In genomic region chr14:105482486-105483110, GRCh38 we compare ENCODE assay signal across 8 cellular contexts. TPM values are rescaled to one million over a fixed set of nuclear protein-coding genes. Genes with fewer than 3 reads are reported as not detected.
DNase-seq lines count a peak whose midpoint lies in the region; ATAC-seq and TF ChIP-seq lines count a peak whose summit lies in the region.

No MANE protein-coding gene starts in this region.

- no peaks in the 10 kb centered on the region for H3K36me3 Mint-ChIP-seq in activated T-cell treated with anti-CD3 and anti-CD28 coated beads, Interleukin-2, amount 50 U/mL, for 4 hours (ENCODE audit: insufficient read depth)
- H3K36me3 Mint-ChIP-seq in brain: no peaks in the 10 kb centered on the region

- WGBS in mesodermal cell (ENCODE audit: insufficient coverage in 2 of 2), 2 experiments: 90 to 95% methylated on average over 15 to 18 of the region's 18 CpGs

- no peak for TF ChIP-seq CTCF in brain (conservative IDR thresholded peaks at IDR 0.05)
- no peak for TF ChIP-seq CTCF in tibial artery (IDR thresholded peaks at IDR 0.05)

- peaks cover 53% of the 10 kb centered on the region for H3K4me1 ChIP-seq in mesodermal cell (ENCODE audit: control insufficient read depth, insufficient read depth, low read length, poor library complexity, severe bottlenecking)
- peaks cover 29 to 96% (median 89%) of the 10 kb centered on the region in 4 donors for H3K4me1 ChIP-seq in tibial artery

- no peak for DNase-seq in activated T-cell treated with anti-CD3 and anti-CD28 coated beads, Interleukin-2, amount 50 U/mL, for 4 hours
- DNase-seq in activated T-cell treated with anti-CD3 and anti-CD28 coated beads for 4 hours: no peak
- no peak for DNase-seq in tibial artery
- DNase-seq in glomerular visceral epithelial cell (ENCODE audit: extremely low spot score): no peak
- DNase-seq in NCI-H1436 treated with DMSO at 0.1 percent for 48 hours (lab: John Stamatoyannopoulos, UW): no peak

- H3K4me3 Mint-ChIP-seq in activated T-cell treated with anti-CD3 and anti-CD28 coated beads, Interleukin-2, amount 50 U/mL, for 4 hours: peak overlapping the region; percentile 75
- H3K4me3 Mint-ChIP-seq in brain: peak overlapping the region; percentile 69 to 77 (median 73)

- H3K27me3 ChIP-seq in tibial artery: no peaks in the 10 kb centered on the region

- intact Hi-C loops in tibial artery (cut with DNase I; ENCODE audit: low total_unique reads): no loop called here

- H3K4me3 ChIP-seq in mesodermal cell (ENCODE audit: extremely low read depth, insufficient read depth, low read length, poor library complexity, severe bottlenecking): no peak overlapping the region
- peak overlapping the region in 1 of 2 donors; percentile 43 for H3K4me3 ChIP-seq in tibial artery

- H3K36me3 ChIP-seq in mesodermal cell (ENCODE audit: control insufficient read depth, insufficient read depth, low read length) (peaks cover 8% of the 10 kb centered on the region), tibial artery (peaks cover 6 to 23% (median 14%) of the 10 kb centered on the region in 3 donors)

- H3K27ac ChIP-seq in mesodermal cell (ENCODE audit: low read depth, low read length, severe bottlenecking): peak overlapping the region; percentile 97
- H3K27ac ChIP-seq in tibial artery: peak overlapping the region; percentile 97 to 98

- H3K27ac Mint-ChIP-seq in brain: peak overlapping the region; percentile 86 to 97 (median 95)

- H3K9me3 Mint-ChIP-seq in activated T-cell treated with anti-CD3 and anti-CD28 coated beads, Interleukin-2, amount 50 U/mL, for 4 hours: no peaks in the 10 kb centered on the region
- H3K9me3 Mint-ChIP-seq in brain: no peaks in the 10 kb centered on the region

- H3K9me3 ChIP-seq in mesodermal cell (ENCODE audit: control insufficient read depth, low read length): no peaks in the 10 kb centered on the region
- no peaks in the 10 kb centered on the region for H3K9me3 ChIP-seq in tibial artery

- no peaks in the 10 kb centered on the region for H3K27me3 Mint-ChIP-seq in activated T-cell treated with anti-CD3 and anti-CD28 coated beads, Interleukin-2, amount 50 U/mL, for 4 hours (ENCODE audit: low read depth)
- H3K27me3 Mint-ChIP-seq in brain: peaks cover 35% of the 10 kb centered on the region

- peaks cover 56% of the 10 kb centered on the region for H3K4me1 Mint-ChIP-seq in activated T-cell treated with anti-CD3 and anti-CD28 coated beads, Interleukin-2, amount 50 U/mL, for 4 hours (ENCODE audit: low read depth)
- H3K4me1 Mint-ChIP-seq in brain: peaks cover 53% of the 10 kb centered on the region

- ATAC-seq in activated T-cell treated with anti-CD3 and anti-CD28 coated beads, Interleukin-2, amount 50 U/mL, for 4 hours: no peak
- ATAC-seq in GM21737 (IDR thresholded peaks at IDR 0.05; ENCODE audit: unreplicated experiment): no peak

RNA-seq across cellular contexts. Expression of gene CRIP1, which starts 4.1 kb away (rescaled TPM):
- total RNA-seq in activated T-cell treated with anti-CD3 and anti-CD28 coated beads, Interleukin-2, amount 50 U/mL, for 4 hours: 10 to 100 TPM; 24.9 to 43.9 (median 33.5) TPM
- 195 TPM for polyA plus RNA-seq in brain (ENCODE audit: insufficient read depth, low read depth, low replicate concordance)
- 50.0 TPM for polyA plus RNA-seq in mesodermal cell (2013, experiment 1 of 2)
- 33.7 TPM for polyA plus RNA-seq in mesodermal cell (2013, experiment 2 of 2)

RNA-seq across cellular contexts. Expression of gene CRIP2, which starts 8.0 kb away (rescaled TPM):
- total RNA-seq in activated T-cell treated with anti-CD3 and anti-CD28 coated beads, Interleukin-2, amount 50 U/mL, for 4 hours: 1 to 10 TPM in 1 of 3 donors, under 1 TPM in 2; 0.90 to 1.4 (median 0.91) TPM
- polyA plus RNA-seq in brain (ENCODE audit: insufficient read depth, low read depth, low replicate concordance): 360 TPM
- polyA plus RNA-seq in mesodermal cell (2013, experiment 1 of 2): 108 TPM
- polyA plus RNA-seq in mesodermal cell (2013, experiment 2 of 2): 76.1 TPM

RNA-seq across cellular contexts. Expression of gene TEDC1, which starts 8.4 kb away (rescaled TPM):
- 10 to 100 TPM; 53.7 to 58.7 (median 57.8) TPM for total RNA-seq in activated T-cell treated with anti-CD3 and anti-CD28 coated beads, Interleukin-2, amount 50 U/mL, for 4 hours
- polyA plus RNA-seq in brain (ENCODE audit: insufficient read depth, low read depth, low replicate concordance): 34.4 TPM
- polyA plus RNA-seq in mesodermal cell (2013, experiment 1 of 2): 11.7 TPM
- polyA plus RNA-seq in mesodermal cell (2013, experiment 2 of 2): 12.2 TPM

RNA-seq across cellular contexts. Expression of gene TMEM121, which starts 43.8 kb away (rescaled TPM):
- total RNA-seq in activated T-cell treated with anti-CD3 and anti-CD28 coated beads, Interleukin-2, amount 50 U/mL, for 4 hours: 10 to 100 TPM; 14.4 to 24.6 (median 19.5) TPM
- polyA plus RNA-seq in brain (ENCODE audit: insufficient read depth, low read depth, low replicate concordance): 5.4 TPM
- polyA plus RNA-seq in mesodermal cell (2013, experiment 1 of 2): 6.6 TPM
- polyA plus RNA-seq in mesodermal cell (2013, experiment 2 of 2): 4.8 TPM
